Comparison of ENCODE assay signal across 14 cellular contexts in genomic region chr12:2339022-2339431, GRCh38.
DNase-seq lines count a peak whose midpoint lies in the region; ATAC-seq, FAIRE-seq and TF ChIP-seq lines count a peak whose summit lies in the region.
"Had no signal": no experiment of that assay in that cellular context is flagged by ENCODE, and none has a peak within 500 bp of the region (broad histone marks: within the 10 kb centered on the region; RNA-seq: fewer than 3 reads in every experiment).

No MANE protein-coding gene starts in this region.

- no peak for TF ChIP-seq CTCF in left ventricle myocardium inferior (IDR thresholded peaks at IDR 0.05; ENCODE audit: borderline replicate concordance)
- no peak for TF ChIP-seq CTCF in PC-9 (conservative IDR thresholded peaks at IDR 0.05)

- no peaks in the 10 kb centered on the region for H3K9me2 ChIP-seq in PC-9 (ENCODE audit: insufficient read depth)

- H3K4me1 ChIP-seq in left ventricle myocardium inferior (peaks cover 99% of the 10 kb centered on the region), PC-9 (replicated peaks; ENCODE audit: insufficient read depth) (no peaks in the 10 kb centered on the region)

- POLR2A ChIA-PET in PC-9 (lab: Charles Lee; ENCODE audit: unreplicated experiment): no interaction called here

- CTCF ChIA-PET in PC-9 (lab: Charles Lee): no interaction called here

- H3K27me3 ChIP-seq in left ventricle myocardium inferior (ENCODE audit: low read depth) (no peaks in the 10 kb centered on the region), PC-9 (ENCODE audit: insufficient read depth, low read depth) (peaks cover 70% of the 10 kb centered on the region)

- BruUV-seq in PC-9 (replicated peaks; lab: Mats Ljungman, UMichigan): no TSS peak

- no peak overlapping the region for H3K4me2 ChIP-seq in PC-9

- no peak overlapping the region for H3K4me3 ChIP-seq in left ventricle myocardium inferior
- no peak overlapping the region for H3K4me3 ChIP-seq in PC-9
- H3K4me3 ChIP-seq: K562 had no signal

- H2AFZ ChIP-seq in PC-9: no peak overlapping the region

- H4K20me1 ChIP-seq in PC-9 (ENCODE audit: insufficient read depth): no peaks in the 10 kb centered on the region

- no peak for ATAC-seq in HG03460 (IDR thresholded peaks at IDR 0.05; ENCODE audit: unreplicated experiment)
- ATAC-seq: K562; stimulated activated naive CD8-positive, alpha-beta T cell treated with anti-CD3 and anti-CD28 coated beads, Interleukin-15, Interleukin-2, amounts not matched to agents 100 U/mL and 50 U/mL, for 24 hours had no signal

- no peaks in the 10 kb centered on the region for H3F3A ChIP-seq in PC-9 (ENCODE audit: insufficient read depth, low read depth)

- no peaks in the 10 kb centered on the region for H3K9me3 ChIP-seq in left ventricle myocardium inferior (replicated peaks)
- H3K9me3 ChIP-seq in PC-9 (ENCODE audit: insufficient read depth, low read depth): no peaks in the 10 kb centered on the region

- no peak for DNase-seq in left ventricle myocardium inferior
- no peak for DNase-seq in cardiac septum (ENCODE audit: low spot score)
- DNase-seq in amniotic epithelial cell (ENCODE audit: low read depth): peak; percentile 88
- no peak for DNase-seq in urothelium cell line (ENCODE audit: low spot score)
- DNase-seq in PC-9: no peak
- no peak for DNase-seq in NCI-H510A (lab: John Stamatoyannopoulos, UW)
- DNase-seq: activated CD4-positive, CD25-positive, alpha-beta regulatory T cell; NCI-H2171 treated with DMSO at 0.1 percent for 48 hours; RPMI8226; stimulated activated naive CD8-positive, alpha-beta T cell treated with anti-CD3 and anti-CD28 coated beads, Interleukin-15, Interleukin-2, amounts not matched to agents 100 U/mL and 50 U/mL, for 24 hours had no signal

- H3K27ac ChIP-seq in left ventricle myocardium inferior (replicated peaks) (peak overlapping the region; percentile 86), PC-9 (no peak overlapping the region)

- FAIRE-seq in islet of Langerhans (lab: Jason Lieb, UNC) (peak; percentile 69), urothelium cell line (lab: Jason Lieb, UNC) (peak; percentile 62)
- FAIRE-seq: G401.6, K562 had no signal

- no peaks in the 10 kb centered on the region for H3K36me3 ChIP-seq in left ventricle myocardium inferior
- no peaks in the 10 kb centered on the region for H3K36me3 ChIP-seq in PC-9 (ENCODE audit: low read depth)

- no peaks in the 10 kb centered on the region for H3K79me2 ChIP-seq in PC-9 (ENCODE audit: low read depth)

- intact Hi-C loops in left ventricle myocardium inferior (cut with micrococcal nuclease): no loop called here
- intact Hi-C loops in cardiac septum (cut with DNase I): no loop called here
- intact Hi-C loops in PC-9 (cut with micrococcal nuclease; ENCODE audit: unreplicated experiment): no loop called here
